ENCODE assay signal across 9 cellular contexts in the genomic region with DNA sequence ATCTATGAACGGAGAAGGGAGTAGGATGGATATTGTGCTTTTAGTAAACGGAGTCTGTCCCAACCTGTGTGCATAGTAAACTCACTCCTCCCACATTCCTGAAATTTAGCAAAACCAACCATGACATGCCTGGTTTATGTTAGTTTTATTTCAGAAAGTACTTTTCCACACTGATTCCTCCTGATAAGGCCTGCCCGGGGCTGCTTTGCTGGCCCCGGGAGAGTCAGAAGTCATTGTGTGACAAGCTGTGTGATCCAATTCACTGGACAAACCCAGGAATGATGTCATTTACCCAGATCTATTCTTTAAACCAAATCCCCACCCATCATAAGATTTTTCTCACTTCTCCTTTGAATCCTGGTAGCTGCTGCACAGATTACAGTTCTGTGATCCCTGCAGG.
DNase-seq lines count a peak whose midpoint lies in the region; ATAC-seq and TF ChIP-seq lines count a peak whose summit lies in the region.
"Had no signal": no experiment of that assay in that cellular context is flagged by ENCODE, and none has a peak within 500 bp of the region (broad histone marks: within the 10 kb centered on the region; RNA-seq: fewer than 3 reads in every experiment).

No MANE protein-coding gene starts in this region.

- H3K36me3 ChIP-seq in SJSA1 = no peaks in the 10 kb centered on the region
- no peaks in the 10 kb centered on the region for H3K36me3 ChIP-seq in esophagus squamous epithelium
- no peaks in the 10 kb centered on the region for H3K36me3 ChIP-seq in mesenchymal stem cell (ENCODE audit: control insufficient read depth in 1 of 2, insufficient read depth in 2 of 2, low read depth in 1 of 2, low read length in 2 of 2)

- H3K9ac ChIP-seq in mesenchymal stem cell (ENCODE audit: low read length) = peak overlapping the region; percentile 69

- no peak overlapping the region for H2BK5ac ChIP-seq in mesenchymal stem cell (ENCODE audit: low read depth, low read length, poor library complexity, severe bottlenecking)

- H3K14ac ChIP-seq in mesenchymal stem cell (ENCODE audit: low read length in 2 of 2) = no peak overlapping the region

- H3K23ac ChIP-seq in mesenchymal stem cell (ENCODE audit: low read length in 2 of 2) = no peak overlapping the region

- ATAC-seq in HG03432 (IDR thresholded peaks at IDR 0.05; ENCODE audit: unreplicated experiment) = no peak
- ATAC-seq: activated CD8-positive, alpha-beta memory T cell treated with anti-CD3 and anti-CD28 coated beads, Interleukin-2, amount 10 ng/mL, durations not matched to agents 7 days and 5 days had no signal

- H3K27ac ChIP-seq in SJSA1 = peak overlapping the region; percentile 53
- H3K27ac ChIP-seq in esophagus squamous epithelium = peak overlapping the region; percentile 16 to 68 (median 56)
- peak overlapping the region; percentile 82 for H3K27ac ChIP-seq in mesenchymal stem cell (ENCODE audit: low read length, poor library complexity, severe bottlenecking)

- peak; percentile 79 to 86 for DNase-seq in SJSA1 (ENCODE audit: low read depth in 1 of 2, low spot score in 2 of 2)
- no peak for DNase-seq in esophagus squamous epithelium (lab: John Stamatoyannopoulos, UW)
- DNase-seq in mesenchymal stem cell = peak; percentile 74
- peak; percentile 48 for DNase-seq in ureter (ENCODE audit: low spot score)
- DNase-seq in DMS53 (lab: John Stamatoyannopoulos, UW) = no peak
- no peak for DNase-seq in SKM-1 treated with dmso at 0.1 percent for 144 hours (lab: John Stamatoyannopoulos, UW; ENCODE audit: unreplicated experiment)
- DNase-seq: activated CD8-positive, alpha-beta memory T cell treated with anti-CD3 and anti-CD28 coated beads, Interleukin-2, amount 10 ng/mL, durations not matched to agents 7 days and 5 days; NCI-H1092 had no signal

- H3K79me1 ChIP-seq in mesenchymal stem cell (replicated peaks; ENCODE audit: low read length, poor library complexity, severe bottlenecking) = peaks cover 20% of the 10 kb centered on the region

- no peak overlapping the region for H3K18ac ChIP-seq in mesenchymal stem cell (ENCODE audit: low read depth in 1 of 2, low read length in 2 of 2)

- 26 to 42% methylated on average over 4 of the region's 4 CpGs for WGBS in esophagus squamous epithelium, 2 donors
- 1% methylated on average over 3 of the region's 4 CpGs for WGBS in mesenchymal stem cell

- H3K4me2 ChIP-seq in mesenchymal stem cell (ENCODE audit: low read length, poor library complexity, severe bottlenecking) = peak overlapping the region; percentile 41

- TF ChIP-seq POLR2A in esophagus squamous epithelium (IDR thresholded peaks at IDR 0.05) = no peak

- no peaks in the 10 kb centered on the region for H3K27me3 ChIP-seq in SJSA1 (replicated peaks)
- no peaks in the 10 kb centered on the region for H3K27me3 ChIP-seq in esophagus squamous epithelium
- no peaks in the 10 kb centered on the region for H3K27me3 ChIP-seq in mesenchymal stem cell (ENCODE audit: control insufficient read depth in 1 of 2, insufficient read depth in 1 of 2, low read length in 2 of 2)

- no peaks in the 10 kb centered on the region for H3K9me3 ChIP-seq in SJSA1 (replicated peaks)
- no peaks in the 10 kb centered on the region for H3K9me3 ChIP-seq in esophagus squamous epithelium
- H3K9me3 ChIP-seq in mesenchymal stem cell (ENCODE audit: control insufficient read depth, low read length) = no peaks in the 10 kb centered on the region

- H3K4me1 ChIP-seq in SJSA1 (replicated peaks) (peaks cover 77% of the 10 kb centered on the region), esophagus squamous epithelium (peaks cover 5 to 55% (median 19%) of the 10 kb centered on the region in 3 donors), mesenchymal stem cell (ENCODE audit: control insufficient read depth, insufficient read depth, low read depth, low read length) (peaks cover 17% of the 10 kb centered on the region)

- no peak overlapping the region for H3K4ac ChIP-seq in mesenchymal stem cell (ENCODE audit: low read depth in 1 of 2, low read length in 2 of 2)

- no peak overlapping the region for H2BK120ac ChIP-seq in mesenchymal stem cell (ENCODE audit: low read depth, low read length)

- no peak overlapping the region for H2AFZ ChIP-seq in mesenchymal stem cell (ENCODE audit: low read depth, low read length)

- no peak overlapping the region for H2AK5ac ChIP-seq in mesenchymal stem cell (ENCODE audit: low read length, severe bottlenecking)

- H2BK12ac ChIP-seq in mesenchymal stem cell (ENCODE audit: low read length in 2 of 2) = no peak overlapping the region

- H3K4me3 ChIP-seq in SJSA1 (no peak overlapping the region), esophagus squamous epithelium (peak overlapping the region in 1 of 4 donors; percentile 3), mesenchymal stem cell (ENCODE audit: insufficient read depth in 1 of 2, low read depth in 1 of 2, low read length in 2 of 2) (no peak overlapping the region)

- no peak for TF ChIP-seq CTCF in esophagus squamous epithelium (IDR thresholded peaks at IDR 0.05)

- intact Hi-C loops in esophagus squamous epithelium (cut with DNase I) = no loop called here

- H4K8ac ChIP-seq in mesenchymal stem cell (ENCODE audit: low read length) = no peak overlapping the region

- H4K91ac ChIP-seq in mesenchymal stem cell (ENCODE audit: low read length) = no peak overlapping the region

- no peak overlapping the region for H2BK15ac ChIP-seq in mesenchymal stem cell (ENCODE audit: low read depth, poor library complexity, severe bottlenecking)

Comparison
In these comparisons a context has a peak if more than half of its experiments do, and no peak if none do; other contexts are left out.
1. DNase-seq: peak in SJSA1 (2 of 2), mesenchymal stem cell (single experiment) and ureter (single experiment); none in esophagus squamous epithelium (single experiment), DMS53 (single experiment) and SKM-1 treated with dmso at 0.1 percent for 144 hours (single experiment).
2. Peak in every context shown above with its lines, with median percentiles within 50 percentile points of each other: H3K27ac ChIP-seq.